17 cellular contexts compared by ENCODE assay signal in genomic region chr22:49237703-49238102, GRCh38.
A peak's percentile ranks its signal among the peaks of the same experiment; 100 is the strongest.
DNase-seq lines count a peak whose midpoint lies in the region; ATAC-seq and TF ChIP-seq lines count a peak whose summit lies in the region.
"Had no signal": no experiment of that assay in that cellular context is flagged by ENCODE, and none has a peak within 500 bp of the region (broad histone marks: within the 10 kb centered on the region; RNA-seq: fewer than 3 reads in every experiment).

No MANE protein-coding gene starts in this region.

- H3K4me3 Mint-ChIP-seq in nephron progenitor cell (no peak overlapping the region), Calu3 (ENCODE audit: low read depth, unreplicated experiment) (no peak overlapping the region)
- H3K4me3 Mint-ChIP-seq: CD4-positive, alpha-beta memory T cell had no signal

- ATAC-seq in GM18858 (IDR thresholded peaks at IDR 0.05; ENCODE audit: unreplicated experiment), result no peak

- CTCF ChIA-PET in Calu3 (lab: Charles Lee), result no interaction called here

- TF ChIP-seq CTCF in esophagus muscularis mucosa (IDR thresholded peaks at IDR 0.05), result no peak
- TF ChIP-seq CTCF in prostate gland (IDR thresholded peaks at IDR 0.05), result no peak
- TF ChIP-seq CTCF in nephron progenitor cell (IDR thresholded peaks at IDR 0.05), result no peak
- no peak for TF ChIP-seq CTCF in Calu3 (IDR thresholded peaks at IDR 0.05; ENCODE audit: unreplicated experiment)

- no peak for TF ChIP-seq EP300 in esophagus muscularis mucosa (IDR thresholded peaks at IDR 0.05)

- H3K36me3 Mint-ChIP-seq in nephron progenitor cell (ENCODE audit: low read depth), result no peaks in the 10 kb centered on the region
- no peaks in the 10 kb centered on the region for H3K36me3 Mint-ChIP-seq in Calu3 (ENCODE audit: insufficient read depth, unreplicated experiment)
- H3K36me3 Mint-ChIP-seq: CD4-positive, alpha-beta memory T cell had no signal

- no peak for TF ChIP-seq POLR2A in esophagus muscularis mucosa (IDR thresholded peaks at IDR 0.05; ENCODE audit: low read depth)
- no peak for TF ChIP-seq POLR2A in prostate gland (IDR thresholded peaks at IDR 0.05)

- no peaks in the 10 kb centered on the region for H3K36me3 ChIP-seq in H7 (replicated peaks; ENCODE audit: control insufficient read depth, insufficient read depth, low read length)
- H3K36me3 ChIP-seq in esophagus muscularis mucosa, result no peaks in the 10 kb centered on the region
- H3K36me3 ChIP-seq in prostate gland, result no peaks in the 10 kb centered on the region

- H3K4me3 ChIP-seq in H7 (ENCODE audit: insufficient read depth, low read depth, low read length) (no peak overlapping the region), esophagus muscularis mucosa (no peak overlapping the region), prostate gland (no peak overlapping the region)

- peak; percentile 4 for DNase-seq in D341Med (ENCODE audit: low spot score)
- DNase-seq in H7, result peak; percentile 14
- peak; percentile 74 for DNase-seq in esophagus muscularis mucosa (ENCODE audit: extremely low spot score)
- DNase-seq in prostate gland (ENCODE audit: low spot score), result peak; percentile 1
- DNase-seq in nephron progenitor cell, result no peak
- DNase-seq in midbrain (lab: John Stamatoyannopoulos, UW), result no peak
- no peak for DNase-seq in Calu3
- DNase-seq: C1 segment of cervical spinal cord; CD4-positive, alpha-beta memory T cell; COR-L47; DMS 273 treated with DMSO at 0.1 percent for 48 hours; DMS79; EL; GDM1; GOT3; HCEC 1CT had no signal

- peaks cover under 1% of the 10 kb centered on the region for H3K9me3 Mint-ChIP-seq in nephron progenitor cell
- H3K9me3 Mint-ChIP-seq in Calu3 (ENCODE audit: low read depth, unreplicated experiment), result peaks cover 5% of the 10 kb centered on the region
- H3K9me3 Mint-ChIP-seq: CD4-positive, alpha-beta memory T cell had no signal

- no peaks in the 10 kb centered on the region for H3K27me3 ChIP-seq in H7 (ENCODE audit: control insufficient read depth, insufficient read depth, low read length)
- H3K27me3 ChIP-seq in esophagus muscularis mucosa, result peaks cover 0 to 59% (median 0%) of the 10 kb centered on the region in 4 donors
- peaks cover 8% of the 10 kb centered on the region for H3K27me3 ChIP-seq in prostate gland (replicated peaks; ENCODE audit: insufficient read depth)

- no peak overlapping the region for H3K27ac Mint-ChIP-seq in nephron progenitor cell
- H3K27ac Mint-ChIP-seq in Calu3 (ENCODE audit: unreplicated experiment), result no peak overlapping the region
- H3K27ac Mint-ChIP-seq: CD4-positive, alpha-beta memory T cell had no signal

- H3K4me1 ChIP-seq in esophagus muscularis mucosa (no peaks in the 10 kb centered on the region), prostate gland (replicated peaks) (no peaks in the 10 kb centered on the region)

- 51% methylated on average over 6 of the region's 7 CpGs for WGBS in esophagus muscularis mucosa
- 67% methylated on average over 6 of the region's 7 CpGs for WGBS in prostate gland

- intact Hi-C loops in esophagus muscularis mucosa (cut with DNase I) (no loop called here), prostate gland (cut with DNase I) (no loop called here), Calu3 (cut with micrococcal nuclease; ENCODE audit: unreplicated experiment) (no loop called here)

- H3K27ac ChIP-seq in esophagus muscularis mucosa (replicated peaks in 1 of 4), result no peak overlapping the region
- no peak overlapping the region for H3K27ac ChIP-seq in prostate gland

- no peaks in the 10 kb centered on the region for H3K4me1 Mint-ChIP-seq in nephron progenitor cell
- no peaks in the 10 kb centered on the region for H3K4me1 Mint-ChIP-seq in Calu3 (ENCODE audit: low read depth, unreplicated experiment)
- H3K4me1 Mint-ChIP-seq: CD4-positive, alpha-beta memory T cell had no signal

- BruUV-seq in Calu3 (replicated peaks; lab: Mats Ljungman, UMichigan), result no TSS peak

- no peaks in the 10 kb centered on the region for H3K9me3 ChIP-seq in esophagus muscularis mucosa
- H3K9me3 ChIP-seq in prostate gland, result no peaks in the 10 kb centered on the region

- H3K27me3 Mint-ChIP-seq in nephron progenitor cell (ENCODE audit: low read depth, poor library complexity), result peaks cover 11% of the 10 kb centered on the region
- H3K27me3 Mint-ChIP-seq in Calu3 (ENCODE audit: unreplicated experiment), result no peaks in the 10 kb centered on the region

Comparison
In these comparisons a context has a peak if more than half of its experiments do, and no peak if none do; other contexts are left out.
1. DNase-seq: peak in D341Med (single experiment), H7 (single experiment), esophagus muscularis mucosa (single experiment) and prostate gland (single experiment); none in nephron progenitor cell (single experiment), midbrain (single experiment) and Calu3 (single experiment).